ENCODE assay signal across 1 cellular context in genomic region chr10:31819393-31819820, GRCh38.
TF ChIP-seq lines count a peak whose summit lies in the region.

No MANE protein-coding gene starts in this region.

TF ChIP-seq in K562, 482 proteins besides CTCF, POLR2A, EP300 and RAD21 (continued from another document):
- TF ChIP-seq HMBOX1 (IDR thresholded peaks at IDR 0.05), result peak; percentile 65
- TF ChIP-seq ZNF766 (CRISPR knock-in tag; conservative IDR thresholded peaks at IDR 0.05), result no peak
- no peak for TF ChIP-seq ZNF695 (CRISPR knock-in tag; IDR thresholded peaks at IDR 0.05)
- TF ChIP-seq BRF2 (IDR thresholded peaks at IDR 0.05; ENCODE audit: borderline replicate concordance, insufficient read depth, insufficient read length), result no peak
- TF ChIP-seq SAP30 (IDR thresholded peaks at IDR 0.05; ENCODE audit: borderline replicate concordance, insufficient read depth, low read depth, low read length, poor library complexity, severe bottlenecking), result no peak
- no peak for TF ChIP-seq FOXK2 (conservative IDR thresholded peaks at IDR 0.05 in 1 of 2, IDR thresholded peaks at IDR 0.05 in 1 of 2; ENCODE audit: low read depth in 2 of 2)
- peak; percentile 36 for TF ChIP-seq TAL1 (IDR thresholded peaks at IDR 0.05)
- TF ChIP-seq ZNF239 (CRISPR knock-in tag; IDR thresholded peaks at IDR 0.05), result peak; percentile 80
- TF ChIP-seq TARDBP (IDR thresholded peaks at IDR 0.05), result no peak
- TF ChIP-seq GABPB1 (CRISPR knock-in tag; IDR thresholded peaks at IDR 0.05), result no peak
- TF ChIP-seq ZNF23 (CRISPR knock-in tag; IDR thresholded peaks at IDR 0.05), result no peak
- no peak for TF ChIP-seq SOX6 (IDR thresholded peaks at IDR 0.05)
- TF ChIP-seq ZNF764 (CRISPR knock-in tag; IDR thresholded peaks at IDR 0.05; ENCODE audit: low read depth), result no peak
- TF ChIP-seq CBFA2T3 (IDR thresholded peaks at IDR 0.05), result peak; percentile 54
- TF ChIP-seq ARID1B (IDR thresholded peaks at IDR 0.05), result peak; percentile 61; the same call in 1 of the 2 replicates
- TF ChIP-seq TCFL5 (CRISPR knock-in tag; conservative IDR thresholded peaks at IDR 0.05), result no peak
- TF ChIP-seq RFX7 (CRISPR knock-in tag; IDR thresholded peaks at IDR 0.05), result no peak
- no peak for TF ChIP-seq RBM39 (optimal IDR thresholded peaks at IDR 0.05; ENCODE audit: low read depth, low read length)
- no peak for TF ChIP-seq GTF2B (IDR thresholded peaks at IDR 0.05; ENCODE audit: extremely low read depth, insufficient read length)
- no peak for TF ChIP-seq ZEB2 (IDR thresholded peaks at IDR 0.05)
- no peak for TF ChIP-seq LEF1 (IDR thresholded peaks at IDR 0.05)
- peak; percentile 45; the same call in 1 of the 2 replicates for TF ChIP-seq TCF3 (CRISPR knock-in tag; IDR thresholded peaks at IDR 0.05)
- TF ChIP-seq HES1 (IDR thresholded peaks at IDR 0.05; ENCODE audit: low read depth), result no peak
- no peak for TF ChIP-seq ZBTB17 (CRISPR knock-in tag; IDR thresholded peaks at IDR 0.05)
- TF ChIP-seq SLC30A9 (CRISPR knock-in tag; IDR thresholded peaks at IDR 0.05), result no peak
- no peak for TF ChIP-seq CEBPZ (IDR thresholded peaks at IDR 0.05; ENCODE audit: borderline replicate concordance, low read depth, low read length)
